In the genomic region with DNA sequence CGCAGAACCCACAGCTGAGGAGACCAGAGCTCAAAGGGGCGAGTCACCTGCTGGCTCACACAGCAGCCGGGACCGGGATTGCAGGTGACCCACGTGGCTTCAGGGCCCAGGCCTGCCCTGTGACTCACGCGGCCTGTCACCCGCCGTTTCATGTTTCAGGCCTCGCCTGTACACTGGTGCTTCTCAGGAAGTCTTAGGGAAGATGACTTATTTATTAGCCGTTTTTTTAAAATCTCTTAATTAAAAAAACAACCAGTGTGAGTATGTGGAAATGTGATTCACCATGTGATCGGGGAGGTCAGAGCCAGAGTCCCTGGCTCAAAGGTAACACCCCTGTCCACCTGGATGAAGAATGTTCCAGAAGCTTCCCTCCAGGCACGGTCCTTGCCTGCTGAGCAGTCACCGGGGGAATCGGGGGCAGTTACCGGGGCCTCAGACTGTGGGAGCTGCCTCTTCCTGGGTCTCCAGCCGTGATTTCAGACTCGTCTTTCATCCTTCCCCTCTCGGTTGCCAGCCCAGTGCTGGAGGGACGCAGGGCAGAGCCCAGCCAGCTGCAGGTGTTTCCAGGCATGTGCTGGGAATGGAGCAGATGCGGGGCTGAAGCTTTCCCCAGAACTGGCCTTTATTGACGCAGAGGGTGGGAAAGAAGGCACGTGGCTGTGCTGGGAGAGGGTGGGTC, we compare ENCODE assay signal across 8 cellular contexts. TPM values are rescaled to one million over a fixed set of nuclear protein-coding genes. Genes with fewer than 3 reads are reported as not detected.
DNase-seq lines count a peak whose midpoint lies in the region; ATAC-seq and FAIRE-seq lines count a peak whose summit lies in the region.

No MANE protein-coding gene starts in this region.

- FAIRE-seq in small intestine (lab: Jason Lieb, UNC), result no peak

- peaks cover 23 to 28% of the 10 kb centered on the region in 2 donors for H3K4me1 ChIP-seq in small intestine (ENCODE audit: control insufficient read depth in 2 of 2, insufficient read depth in 1 of 2, low read depth in 1 of 2, low read length in 1 of 2)

- peak in 2 of 3 experiments; percentile 12 to 14 for DNase-seq in activated CD8-positive, alpha-beta memory T cell treated with anti-CD3 and anti-CD28 coated beads for 48 hours (ENCODE audit: low read depth in 2 of 3, low spot score in 2 of 3)
- DNase-seq in activated CD8-positive, alpha-beta memory T cell treated with anti-CD3 and anti-CD28 coated beads for 24 hours, result no peak
- peak; percentile 67 to 75 for DNase-seq in activated T-cell treated with anti-CD3 and anti-CD28 coated beads, Interleukin-2, amount 50 U/mL, for 48 hours
- DNase-seq in left cardiac atrium (no peak), small intestine (peak; percentile 93), NCI-H748 (lab: John Stamatoyannopoulos, UW; ENCODE audit: unreplicated experiment) (no peak), NCI-H1105 (lab: John Stamatoyannopoulos, UW) (no peak)

- intact Hi-C loops in left cardiac atrium (cut with DNase I), result no loop called here

- H3K4me3 ChIP-seq in small intestine (ENCODE audit: low read depth in 1 of 2, low read length in 2 of 2), result no peak overlapping the region

- 21 to 55% (median 38%) methylated on average over 21 to 23 of the region's 23 CpGs for WGBS in small intestine, 3 donors

- ATAC-seq in left cardiac atrium (peak; percentile 17 to 21), GM21619 (IDR thresholded peaks at IDR 0.05; ENCODE audit: unreplicated experiment) (no peak)

- H3K27me3 ChIP-seq in small intestine (ENCODE audit: control insufficient read depth in 2 of 2, insufficient read depth in 2 of 2, low read length in 2 of 2), result no peaks in the 10 kb centered on the region

- H3K36me3 ChIP-seq in small intestine (ENCODE audit: control insufficient read depth in 2 of 2, insufficient read depth in 2 of 2, low read length in 2 of 2), result no peaks in the 10 kb centered on the region

- no peaks in the 10 kb centered on the region for H3K9me3 ChIP-seq in small intestine (ENCODE audit: control insufficient read depth, low read depth)

- peak overlapping the region; percentile 79 to 86 for H3K27ac ChIP-seq in small intestine (ENCODE audit: low read depth in 1 of 2, low read length in 1 of 2)

RNA-seq across cellular contexts. Expression of gene CMIP, which starts 49.3 kb away (rescaled TPM):
- 10 to 100 TPM; 18.1 to 34.9 TPM for total RNA-seq in left cardiac atrium
- polyA plus RNA-seq in small intestine, result 10 to 100 TPM; 43.8 to 74.7 (median 43.9) TPM

Comparison
In these comparisons a context has a peak if more than half of its experiments do, and no peak if none do; other contexts are left out.
1. DNase-seq: peak in activated CD8-positive, alpha-beta memory T cell treated with anti-CD3 and anti-CD28 coated beads for 48 hours (2 of 3), activated T-cell treated with anti-CD3 and anti-CD28 coated beads, Interleukin-2, amount 50 U/mL, for 48 hours (2 of 2) and small intestine (single experiment); none in activated CD8-positive, alpha-beta memory T cell treated with anti-CD3 and anti-CD28 coated beads for 24 hours (single experiment), left cardiac atrium (single experiment), NCI-H748 (single experiment) and NCI-H1105 (single experiment).